Comparison of ENCODE assay signal across 21 cellular contexts in genomic region chr12:18799561-18799960, GRCh38.
DNase-seq lines count a peak whose midpoint lies in the region; ATAC-seq, FAIRE-seq and TF ChIP-seq lines count a peak whose summit lies in the region.
"Had no signal": no experiment of that assay in that cellular context is flagged by ENCODE, and none has a peak within 500 bp of the region (broad histone marks: within the 10 kb centered on the region; RNA-seq: fewer than 3 reads in every experiment).

No MANE protein-coding gene starts in this region.

- H3K36me3 ChIP-seq in endothelial cell of umbilical vein (ENCODE audit: control insufficient read depth in 2 of 2, extremely low read depth in 1 of 2, insufficient read depth in 2 of 2, low read length in 2 of 2) (no peaks in the 10 kb centered on the region), ascending aorta (no peaks in the 10 kb centered on the region)
- H3K36me3 ChIP-seq: colonic mucosa, WERI-Rb-1 had no signal

- H4K20me1 ChIP-seq in endothelial cell of umbilical vein (replicated peaks; ENCODE audit: control insufficient read depth, extremely low read depth, insufficient read depth, low read length), result no peaks in the 10 kb centered on the region

- FAIRE-seq in HTR-8/SVneo (lab: Jason Lieb, UNC), result no peak
- FAIRE-seq in endothelial cell of umbilical vein (lab: Jason Lieb, UNC), result no peak
- FAIRE-seq: frontal cortex, H1 had no signal

- H3K4me2 ChIP-seq in endothelial cell of umbilical vein (ENCODE audit: insufficient read depth, low read length), result no peak overlapping the region

- H3K4me3 ChIP-seq in AG10803 (ENCODE audit: low read length), result no peak overlapping the region
- no peak overlapping the region for H3K4me3 ChIP-seq in endothelial cell of umbilical vein (replicated peaks in 1 of 3; ENCODE audit: insufficient read depth in 1 of 3, low read depth in 1 of 3, low read length in 3 of 3)
- no peak overlapping the region for H3K4me3 ChIP-seq in ascending aorta
- H3K4me3 ChIP-seq: colonic mucosa, mucosa of descending colon had no signal

- DNase-seq in AG10803 (ENCODE audit: low read depth), result peak; percentile 45
- DNase-seq in HTR-8/SVneo (ENCODE audit: insufficient read length, low spot score), result peak; percentile 3
- DNase-seq in endothelial cell of umbilical vein (ENCODE audit: low read depth, low spot score), result peak; percentile 13
- peak; percentile 3 for DNase-seq in non-pigmented ciliary epithelial cell (ENCODE audit: low read depth)
- no peak for DNase-seq in activated CD4-positive, alpha-beta T cell treated with anti-CD3 and anti-CD28 coated beads for 4 hours
- DNase-seq in ascending aorta (ENCODE audit: low spot score in 2 of 2), result no peak
- DNase-seq: activated CD4-positive, alpha-beta T cell treated with anti-CD3 and anti-CD28 coated beads, Interleukin-2, amount 50 U/mL, for 48 hours; activated naive CD4-positive, alpha-beta T cell; AML-193; aorta; colonic mucosa; COR-L47; mucosa of descending colon; NCI-H1105 treated with DMSO at 0.1 percent for 48 hours; retina; SIG-M5; WERI-Rb-1 had no signal

- intact Hi-C loops in endothelial cell of umbilical vein (cut with micrococcal nuclease) (no loop called here), ascending aorta (cut with DNase I) (no loop called here)

- dilution Hi-C loops in endothelial cell of umbilical vein (cut with MboI; ENCODE audit: extremely low pct_ligation_motif_present, low sequenced_read_pairs), result no loop called here

- H3K9ac ChIP-seq in endothelial cell of umbilical vein (replicated peaks; ENCODE audit: extremely low read depth, insufficient read depth, low read length), result no peak overlapping the region

- H2AFZ ChIP-seq in endothelial cell of umbilical vein (ENCODE audit: low read depth, low read length), result no peak overlapping the region

- POLR2A ChIA-PET in endothelial cell of umbilical vein (lab: Charles Lee), result no interaction called here

- no peak for ATAC-seq in HG03342 (IDR thresholded peaks at IDR 0.05; ENCODE audit: unreplicated experiment)
- ATAC-seq: left lobe of liver, mucosa of descending colon had no signal

- H3K4me1 ChIP-seq in endothelial cell of umbilical vein (ENCODE audit: control insufficient read depth, extremely low read depth, insufficient read depth, low read length) (no peaks in the 10 kb centered on the region), ascending aorta (peaks cover 0 to 3% of the 10 kb centered on the region in 2 donors)
- H3K4me1 ChIP-seq: colonic mucosa had no signal

- no peaks in the 10 kb centered on the region for H3K9me1 ChIP-seq in endothelial cell of umbilical vein (replicated peaks; ENCODE audit: control insufficient read depth, extremely low read depth, insufficient read depth, low read length)

- BruUV-seq in endothelial cell of umbilical vein (replicated peaks; lab: Mats Ljungman, UMichigan), result no TSS peak

- no peaks in the 10 kb centered on the region for H3K27me3 ChIP-seq in endothelial cell of umbilical vein (ENCODE audit: control insufficient read depth in 2 of 2, insufficient read depth in 2 of 2, low read length in 2 of 2)
- H3K27me3 ChIP-seq in ascending aorta, result no peaks in the 10 kb centered on the region
- H3K27me3 ChIP-seq: colonic mucosa had no signal

- CTCF ChIA-PET in endothelial cell of umbilical vein (lab: Charles Lee), result no interaction called here

- no peaks in the 10 kb centered on the region for H3K79me2 ChIP-seq in endothelial cell of umbilical vein (ENCODE audit: control insufficient read depth, insufficient read depth, low read length)

- H3K9me3 ChIP-seq in endothelial cell of umbilical vein (replicated peaks; ENCODE audit: control insufficient read depth, insufficient read depth, low read length), result no peaks in the 10 kb centered on the region
- no peaks in the 10 kb centered on the region for H3K9me3 ChIP-seq in ascending aorta
- H3K9me3 ChIP-seq: colonic mucosa, mucosa of descending colon had no signal

- no peak for TF ChIP-seq CTCF in AG10803 (conservative IDR thresholded peaks at IDR 0.05; ENCODE audit: low read length)
- TF ChIP-seq CTCF in endothelial cell of umbilical vein (IDR thresholded peaks at IDR 0.05; ENCODE audit: extremely low read depth in 1 of 2, insufficient read depth in 1 of 2, low read depth in 1 of 2, low read length in 2 of 2), result no peak
- no peak for TF ChIP-seq CTCF in ascending aorta (IDR thresholded peaks at IDR 0.05)

- no peak for TF ChIP-seq POLR2A in endothelial cell of umbilical vein (IDR thresholded peaks at IDR 0.05; ENCODE audit: low read depth, low read length)

- no peak overlapping the region for H3K27ac ChIP-seq in endothelial cell of umbilical vein (ENCODE audit: insufficient read depth, low read depth, low read length)
- no peak overlapping the region for H3K27ac ChIP-seq in ascending aorta
- H3K27ac ChIP-seq: colonic mucosa, WERI-Rb-1 had no signal

TF ChIP-seq in endothelial cell of umbilical vein, 7 proteins besides CTCF, POLR2A, EP300 and RAD21:
- no peak for TF ChIP-seq POLR2AphosphoS5 (IDR thresholded peaks at IDR 0.05; ENCODE audit: insufficient read depth, low read depth, low read length)
- no peak for TF ChIP-seq MAX (IDR thresholded peaks at IDR 0.05; ENCODE audit: insufficient read depth, insufficient read length)
- no peak for TF ChIP-seq FOS (IDR thresholded peaks at IDR 0.05; ENCODE audit: borderline replicate concordance, insufficient read depth, low read length)
- no peak for TF ChIP-seq MYC (IDR thresholded peaks at IDR 0.05; ENCODE audit: low read depth, low read length)
- TF ChIP-seq EZH2 (IDR thresholded peaks at IDR 0.05; ENCODE audit: borderline replicate concordance, low read depth, low read length, severe bottlenecking), result no peak
- TF ChIP-seq JUN (IDR thresholded peaks at IDR 0.05; ENCODE audit: borderline replicate concordance, insufficient read depth, insufficient read length, low read depth), result no peak
- no peak for TF ChIP-seq GATA2 (IDR thresholded peaks at IDR 0.05; ENCODE audit: insufficient read depth, insufficient read length, low read depth, low read length)
TF ChIP-seq in endothelial cell of umbilical vein: peak in this region for 0.

Comparison
In these comparisons a context has a peak if more than half of its experiments do, and no peak if none do; other contexts are left out.
1. DNase-seq: peak in AG10803 (single experiment), HTR-8/SVneo (single experiment), endothelial cell of umbilical vein (single experiment) and non-pigmented ciliary epithelial cell (single experiment); none in activated CD4-positive, alpha-beta T cell treated with anti-CD3 and anti-CD28 coated beads for 4 hours (0 of 2) and ascending aorta (0 of 2).